Comparison of ENCODE assay signal across 2 cellular contexts in genomic region chr1:15383810-15384209, GRCh38.
TF ChIP-seq lines count a peak whose summit lies in the region.

No MANE protein-coding gene starts in this region.

TF ChIP-seq in GM23338, 12 proteins besides CTCF, POLR2A, EP300 and RAD21:
- TF ChIP-seq ZNF331 (CRISPR knock-in tag; IDR thresholded peaks at IDR 0.05; ENCODE audit: low read depth) (no peak), JUNB (IDR thresholded peaks at IDR 0.05; ENCODE audit: unreplicated experiment) (no peak), NANOG (IDR thresholded peaks at IDR 0.05; ENCODE audit: borderline replicate concordance) (no peak), CREB1 (CRISPR knock-in tag; IDR thresholded peaks at IDR 0.05; ENCODE audit: low read depth) (no peak)
TF ChIP-seq in GM23338: peak in this region for 0.

TF ChIP-seq in H1, 55 proteins besides CTCF, POLR2A, EP300 and RAD21:
- TF ChIP-seq SP4 (IDR thresholded peaks at IDR 0.05; ENCODE audit: low read length) (no peak), KDM5A (IDR thresholded peaks at IDR 0.05; ENCODE audit: low read length) (no peak), SIN3A (conservative IDR thresholded peaks at IDR 0.05 in 1 of 2, IDR thresholded peaks at IDR 0.05 in 1 of 2; ENCODE audit: low read depth in 1 of 2, low read length in 2 of 2) (no peak), EZH2 (IDR thresholded peaks at IDR 0.05; ENCODE audit: low read depth, low read length, severe bottlenecking) (no peak), TEAD4 (IDR thresholded peaks at IDR 0.05; ENCODE audit: low read depth, low read length) (no peak), GABPA (IDR thresholded peaks at IDR 0.05; ENCODE audit: borderline replicate concordance, insufficient read depth, low read length) (no peak), BACH1 (IDR thresholded peaks at IDR 0.05; ENCODE audit: low read length) (no peak), CREB1 (IDR thresholded peaks at IDR 0.05) (no peak), SP2 (IDR thresholded peaks at IDR 0.05; ENCODE audit: low read length) (no peak), EGR1 (IDR thresholded peaks at IDR 0.05; ENCODE audit: borderline replicate concordance, low read depth, low read length) (no peak), RNF2 (IDR thresholded peaks at IDR 0.05; ENCODE audit: borderline replicate concordance, low read depth, low read length, missing control alignments, poor library complexity, severe bottlenecking) (no peak), CEBPB (IDR thresholded peaks at IDR 0.05; ENCODE audit: low read depth, low read length) (no peak), GTF2F1 (IDR thresholded peaks at IDR 0.05; ENCODE audit: borderline replicate concordance, low read depth, low read length) (no peak), TAF1 (IDR thresholded peaks at IDR 0.05; ENCODE audit: low read depth, low read length) (no peak), CBX8 (IDR thresholded peaks at IDR 0.05; ENCODE audit: borderline replicate concordance, low read depth, low read length) (no peak), SIX5 (IDR thresholded peaks at IDR 0.05; ENCODE audit: low read depth, low read length) (no peak), TBP (IDR thresholded peaks at IDR 0.05; ENCODE audit: low read depth, low read length) (no peak)
